In genomic region chr12:7091660-7092228, GRCh38 we compare ENCODE assay signal across 8 cellular contexts. TPM values are rescaled to one million over a fixed set of nuclear protein-coding genes. Genes with fewer than 3 reads are reported as not detected.
DNase-seq lines count a peak whose midpoint lies in the region; ATAC-seq and TF ChIP-seq lines count a peak whose summit lies in the region.

No MANE protein-coding gene starts in this region.

- H3K36me3 ChIP-seq in mucosa of rectum (ENCODE audit: control insufficient read depth in 2 of 2, insufficient read depth in 2 of 2, low read length in 2 of 2) (no peaks in the 10 kb centered on the region), urinary bladder (ENCODE audit: insufficient read depth) (no peaks in the 10 kb centered on the region)

- peaks cover 14% of the 10 kb centered on the region for H3K4me1 Mint-ChIP-seq in central memory CD8-positive, alpha-beta T cell

- H3K4me1 ChIP-seq in mucosa of rectum (ENCODE audit: control insufficient read depth in 2 of 2, insufficient read depth in 2 of 2, low read length in 2 of 2), result peaks cover 0 to 8% of the 10 kb centered on the region in 2 donors
- no peaks in the 10 kb centered on the region for H3K4me1 ChIP-seq in urinary bladder (ENCODE audit: insufficient read depth)

- peak; percentile 46 for DNase-seq in activated effector memory CD4-positive, alpha-beta T cell treated with anti-CD3 and anti-CD28 coated beads, Interleukin-2, amount 50 U/mL, for 16 hours
- no peak for DNase-seq in activated effector memory CD4-positive, alpha-beta T cell treated with Interleukin-2 at 50 U/mL for 16 hours
- no peak for DNase-seq in central memory CD8-positive, alpha-beta T cell (ENCODE audit: low spot score in 2 of 2)
- DNase-seq in GOT3 (lab: John Stamatoyannopoulos, UW) (no peak), GM13976 (ENCODE audit: low spot score) (no peak)

- H3K27me3 Mint-ChIP-seq in central memory CD8-positive, alpha-beta T cell, result no peaks in the 10 kb centered on the region

- H3K27ac ChIP-seq in mucosa of rectum (ENCODE audit: low read depth in 2 of 2, low read length in 2 of 2) (peak overlapping the region; percentile 74 to 78), urinary bladder (ENCODE audit: low read depth) (peak overlapping the region; percentile 45)

- 22% methylated on average over 10 of the region's 10 CpGs for WGBS in urinary bladder

- in situ Hi-C loops in GM13976 (cut with MboI; ENCODE audit: low sequenced_read_pairs, unreplicated experiment), result no loop called here

- peaks cover 2% of the 10 kb centered on the region for H3K36me3 Mint-ChIP-seq in central memory CD8-positive, alpha-beta T cell (ENCODE audit: insufficient read depth)

- no peak for TF ChIP-seq CTCF in GM13976 (IDR thresholded peaks at IDR 0.05; ENCODE audit: borderline replicate concordance, control extremely low read depth, extremely low read depth, insufficient read depth, missing control alignments)

- peak overlapping the region; percentile 79 for H3K4me3 Mint-ChIP-seq in central memory CD8-positive, alpha-beta T cell

- H3K27ac Mint-ChIP-seq in central memory CD8-positive, alpha-beta T cell (ENCODE audit: low read depth), result no peak overlapping the region

- H3K4me3 ChIP-seq in mucosa of rectum (ENCODE audit: low read length in 2 of 2) (peak overlapping the region; percentile 64 to 74), urinary bladder (ENCODE audit: low read depth, low read length) (peak overlapping the region; percentile 47)

- H3K27me3 ChIP-seq in mucosa of rectum (ENCODE audit: control insufficient read depth in 2 of 2, insufficient read depth in 2 of 2, low read length in 2 of 2), result peaks cover 0 to 2% of the 10 kb centered on the region in 2 donors

- H3K9me3 ChIP-seq in mucosa of rectum (ENCODE audit: control insufficient read depth in 2 of 2, low read length in 2 of 2), result no peaks in the 10 kb centered on the region

- no peak for ATAC-seq in central memory CD8-positive, alpha-beta T cell (replicated peaks; ENCODE audit: extremely low read depth, poor library complexity, severe bottlenecking)
- no peak for ATAC-seq in HG02852 (IDR thresholded peaks at IDR 0.05; ENCODE audit: unreplicated experiment)

- H3K9ac ChIP-seq in mucosa of rectum (ENCODE audit: low read depth in 1 of 2, low read length in 2 of 2), result peak overlapping the region; percentile 31 to 35

- no peaks in the 10 kb centered on the region for H3K9me3 Mint-ChIP-seq in central memory CD8-positive, alpha-beta T cell

RNA-seq across cellular contexts. Expression of gene C1R, which starts 0.5 kb away (rescaled TPM):
- total RNA-seq in urinary bladder, result 174 TPM
- 1,192 TPM for polyA plus RNA-seq in urinary bladder

RNA-seq across cellular contexts. Expression of gene C1RL, which starts 17.3 kb away (rescaled TPM):
- 20.6 TPM for total RNA-seq in urinary bladder
- polyA plus RNA-seq in urinary bladder, result 92.2 TPM

RNA-seq across cellular contexts. Expression of gene C1S, which starts 31.2 kb away (rescaled TPM):
- total RNA-seq in urinary bladder, result 196 TPM
- polyA plus RNA-seq in urinary bladder, result 918 TPM

RNA-seq across cellular contexts. Expression of gene RBP5, which starts 36.9 kb away (rescaled TPM):
- 2.6 TPM for total RNA-seq in urinary bladder
- polyA plus RNA-seq in urinary bladder, result 5.9 TPM

RNA-seq across cellular contexts. Expression of gene CLSTN3, which starts 38.4 kb away (rescaled TPM):
- total RNA-seq in urinary bladder, result 16.7 TPM
- 20.9 TPM for polyA plus RNA-seq in urinary bladder
